Comparison of ENCODE assay signal across 8 cellular contexts in the genomic region with DNA sequence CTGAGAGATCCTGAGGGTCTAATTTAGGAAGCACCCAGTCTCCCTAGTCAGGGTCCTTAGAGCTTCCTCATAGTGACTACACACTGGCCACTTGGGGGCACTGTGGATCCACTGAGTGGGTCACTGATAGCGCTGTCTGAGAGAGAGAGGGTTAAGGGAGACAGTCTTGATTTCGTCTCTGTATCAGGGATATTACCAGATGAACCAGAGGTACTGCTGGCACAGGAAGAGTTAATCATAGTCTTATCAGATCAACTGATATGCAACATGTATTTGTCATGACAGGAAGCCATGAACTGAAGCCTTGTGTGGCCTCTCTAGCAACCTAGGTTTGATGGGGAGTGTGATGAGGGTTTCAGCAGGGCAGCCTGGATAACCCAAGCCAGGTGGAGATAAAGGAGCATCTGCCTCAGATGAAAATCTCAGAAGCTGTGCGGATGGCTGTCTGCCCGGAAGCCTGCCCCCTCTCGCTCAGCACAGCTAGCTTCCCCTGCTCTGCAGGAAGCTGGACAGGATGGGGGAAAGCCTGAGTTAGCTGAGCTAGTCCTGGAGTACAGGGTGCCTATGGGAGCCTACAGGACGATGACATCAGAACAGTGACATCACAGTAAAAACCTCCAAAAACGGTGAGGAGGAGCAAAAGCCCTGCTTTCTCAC.
DNase-seq lines count a peak whose midpoint lies in the region; ATAC-seq and TF ChIP-seq lines count a peak whose summit lies in the region.

No MANE protein-coding gene starts in this region.

- CTCF ChIA-PET in A673 (lab: Charles Lee): interaction anchor here (0.5 to 2.5 kb wide), 8 partner anchors 10 to 276 kb away, joined by 3 to 24 read pairs (median 4); no protein-coding TSS in a partner anchor

- peak; percentile 84 for TF ChIP-seq CTCF in A673 (conservative IDR thresholded peaks at IDR 0.05; ENCODE audit: low read depth, low read length)
- peak; percentile 97 for TF ChIP-seq CTCF in choroid plexus epithelial cell (conservative IDR thresholded peaks at IDR 0.05; ENCODE audit: low read depth, low read length)
- TF ChIP-seq CTCF in mucosa of descending colon (IDR thresholded peaks at IDR 0.05): peak; percentile 15

- H3K27ac ChIP-seq in A673 (ENCODE audit: low read depth, low read length, poor library complexity, severe bottlenecking): no peak overlapping the region

- ATAC-seq in GM18498 (IDR thresholded peaks at IDR 0.05; ENCODE audit: unreplicated experiment): peak; percentile 98
- peak; percentile 95 for ATAC-seq in HG02884 (IDR thresholded peaks at IDR 0.05; ENCODE audit: unreplicated experiment)
- ATAC-seq in mucosa of descending colon: peak; percentile 87

- intact Hi-C loops in A673 (cut with micrococcal nuclease; ENCODE audit: unreplicated experiment): loop anchor here (2.0 kb wide), 2 partner anchors 52 to 248 kb away; no protein-coding TSS in a partner anchor
- intact Hi-C loops in mucosa of descending colon (cut with DNase I, micrococcal nuclease): no loop called here

- H3K36me3 ChIP-seq in A673 (ENCODE audit: insufficient read depth, low read length, poor library complexity, severe bottlenecking) (no peaks in the 10 kb centered on the region), mucosa of descending colon (ENCODE audit: low read depth) (no peaks in the 10 kb centered on the region)

- H3K4me1 ChIP-seq in A673 (ENCODE audit: insufficient read depth, low read length, poor library complexity, severe bottlenecking) (no peaks in the 10 kb centered on the region), mucosa of descending colon (ENCODE audit: low read depth) (peaks cover 3% of the 10 kb centered on the region)

- H3K4me3 ChIP-seq in A673 (ENCODE audit: low read depth, low read length, poor library complexity, severe bottlenecking) (no peak overlapping the region), choroid plexus epithelial cell (ENCODE audit: low read depth, low read length) (no peak overlapping the region), mucosa of descending colon (no peak overlapping the region)

- POLR2A ChIA-PET in A673 (lab: Charles Lee; ENCODE audit: low non-redundant PET): no interaction called here

- DNase-seq in A673 (ENCODE audit: low spot score) (peak; percentile 80), NCI-H2081 treated with DMSO at 0.1 percent for 48 hours (lab: John Stamatoyannopoulos, UW) (peak; percentile 16), choroid plexus epithelial cell (ENCODE audit: low read depth) (peak; percentile 93), mucosa of descending colon (peak in 2 of 3 donors; percentile 59 to 65)
- peak; percentile 56 to 68 for DNase-seq in activated CD4-positive, alpha-beta T cell treated with anti-CD3 and anti-CD28 coated beads for 24 hours (ENCODE audit: low read depth in 2 of 2)
- peak; percentile 23 to 40 for DNase-seq in stimulated activated CD8-positive, alpha-beta memory T cell treated with anti-CD3 and anti-CD28 coated beads, Interleukin-7, amount 100 ng/mL, for 1 hour (ENCODE audit: low read depth in 2 of 2)

- H3K9me3 ChIP-seq in A673 (ENCODE audit: low read depth, low read length, poor library complexity, severe bottlenecking): no peaks in the 10 kb centered on the region
- no peaks in the 10 kb centered on the region for H3K9me3 ChIP-seq in mucosa of descending colon

- H3K27me3 ChIP-seq in A673 (replicated peaks; ENCODE audit: insufficient read depth, low read depth, low read length, poor library complexity): peaks cover 21% of the 10 kb centered on the region

- BruUV-seq in A673 (replicated peaks; lab: Mats Ljungman, UMichigan): no TSS peak

Comparison
In these comparisons a context has a peak if more than half of its experiments do, and no peak if none do; other contexts are left out.
1. DNase-seq: peak in every context shown above with its lines; median percentile 93 in choroid plexus epithelial cell; 80 in A673; 62 in activated CD4-positive, alpha-beta T cell treated with anti-CD3 and anti-CD28 coated beads for 24 hours; 62 in mucosa of descending colon; 32 in stimulated activated CD8-positive, alpha-beta memory T cell treated with anti-CD3 and anti-CD28 coated beads, Interleukin-7, amount 100 ng/mL, for 1 hour; 16 in NCI-H2081 treated with DMSO at 0.1 percent for 48 hours.
2. CTCF ChIP-seq: peak in every context shown above with its lines; median percentile 97 in choroid plexus epithelial cell; 84 in A673; 15 in mucosa of descending colon.